10 cellular contexts compared by ENCODE assay signal in genomic region chr14:104206281-104206904, GRCh38.
DNase-seq lines count a peak whose midpoint lies in the region; ATAC-seq and TF ChIP-seq lines count a peak whose summit lies in the region.
"Had no signal": no experiment of that assay in that cellular context is flagged by ENCODE, and none has a peak within 500 bp of the region (broad histone marks: within the 10 kb centered on the region; RNA-seq: fewer than 3 reads in every experiment).

No MANE protein-coding gene starts in this region.

- no peak overlapping the region for H3K4me3 Mint-ChIP-seq in T-helper 17 cell

- H3K36me3 ChIP-seq in testis (ENCODE audit: low read depth, missing control alignments): no peaks in the 10 kb centered on the region

- H3K4me3 ChIP-seq in testis: no peak overlapping the region

- no peak overlapping the region for H3K27ac ChIP-seq in testis

- H3K4me1 Mint-ChIP-seq in T-helper 17 cell: no peaks in the 10 kb centered on the region

- WGBS in testis, 2 donors: 73 to 74% methylated on average over 13 to 15 of the region's 15 CpGs

- H3K4me1 ChIP-seq in testis: peaks cover 7% of the 10 kb centered on the region

- intact Hi-C loops in testis (cut with DNase I; ENCODE audit: low total_unique reads): no loop called here

- peak; percentile 47 for DNase-seq in NCI-H82 (lab: John Stamatoyannopoulos, UW)
- DNase-seq in NCI-H82 treated with DMSO at 0.1 percent for 48 hours (lab: John Stamatoyannopoulos, UW; ENCODE audit: unreplicated experiment): no peak
- peak; percentile 55 to 84 for DNase-seq in SHP77 (lab: John Stamatoyannopoulos, UW)
- peak; percentile 72 for DNase-seq in iPS-NIHi7 (ENCODE audit: extremely low spot score)
- DNase-seq in testis: peak; percentile 32
- no peak for DNase-seq in activated CD4-positive, CD25-positive, alpha-beta regulatory T cell (lab: John Stamatoyannopoulos, UW)
- DNase-seq in stimulated activated CD4-positive, alpha-beta T cell treated with anti-CD3 and anti-CD28 coated beads, Interleukin-2, amount 100 ng/mL, for 48 hours: no peak
- DNase-seq in T-helper 17 cell: no peak
- DNase-seq: kidney glomerular epithelial cell, NCI-H1436 had no signal

- H3K27me3 ChIP-seq in testis: no peaks in the 10 kb centered on the region

- TF ChIP-seq CTCF in testis (IDR thresholded peaks at IDR 0.05): no peak

- H3K9me3 ChIP-seq in testis (no peaks in the 10 kb centered on the region), T-helper 17 cell (ENCODE audit: control insufficient read depth, low read length, poor library complexity, severe bottlenecking) (no peaks in the 10 kb centered on the region)

- no peak for TF ChIP-seq POLR2A in testis (IDR thresholded peaks at IDR 0.05)

- no peak overlapping the region for H3K27ac Mint-ChIP-seq in T-helper 17 cell

- H3K36me3 Mint-ChIP-seq in T-helper 17 cell (ENCODE audit: low read depth): no peaks in the 10 kb centered on the region

- ATAC-seq in T-helper 17 cell: no peak

- H3K27me3 Mint-ChIP-seq in T-helper 17 cell: peaks cover 6% of the 10 kb centered on the region

Comparison
In these comparisons a context has a peak if more than half of its experiments do, and no peak if none do; other contexts are left out.
1. DNase-seq: peak in NCI-H82 (single experiment), SHP77 (2 of 2), iPS-NIHi7 (single experiment) and testis (single experiment); none in NCI-H82 treated with DMSO at 0.1 percent for 48 hours (single experiment), activated CD4-positive, CD25-positive, alpha-beta regulatory T cell (0 of 4), stimulated activated CD4-positive, alpha-beta T cell treated with anti-CD3 and anti-CD28 coated beads, Interleukin-2, amount 100 ng/mL, for 48 hours (0 of 2) and T-helper 17 cell (0 of 3).